26 cellular contexts compared by ENCODE assay signal in genomic region chr9:28249424-28249823, GRCh38.
"Had no signal": no experiment of that assay in that cellular context is flagged by ENCODE, and none has a peak within 500 bp of the region (broad histone marks: within the 10 kb centered on the region; RNA-seq: fewer than 3 reads in every experiment).

No MANE protein-coding gene starts in this region.

- H3K27me3 Mint-ChIP-seq: effector memory CD8-positive, alpha-beta T cell; memory B cell; stimulated activated naive CD8-positive, alpha-beta T cell treated with anti-CD3 and anti-CD28 coated beads, Interleukin-15, amount 100 ng/mL, for 72 hours had no signal

- H3K36me3 Mint-ChIP-seq: memory B cell had no signal

- H3K4me1 ChIP-seq: esophagus muscularis mucosa, pancreas, right atrium auricular region, vagina had no signal

- DNase-seq: dermis blood vessel endothelial cell; effector memory CD8-positive, alpha-beta T cell; hypothalamus; immature natural killer cell; islet precursor cell; kidney glomerular epithelial cell; left colon; natural killer cell; occipital lobe; pancreas; stimulated activated CD4-positive, alpha-beta T cell treated with anti-CD3 and anti-CD28 coated beads, Interleukin-12 subunit alpha, Interleukin-12 subunit beta, amount 100 ng/mL, for 4 hours; stimulated activated CD4-positive, alpha-beta T cell treated with anti-CD3 and anti-CD28 coated beads, Interleukin-1b, Interleukin-23, amount 100 ng/mL, for 48 hours; stimulated activated CD4-positive, alpha-beta T cell treated with anti-CD3 and anti-CD28 coated beads, Interleukin-4, amount 100 ng/mL, for 1 hour; stimulated activated CD8-positive, alpha-beta memory T cell treated with anti-CD3 and anti-CD28 coated beads, Interleukin-4, amount 100 ng/mL, for 48 hours; stimulated activated naive CD4-positive, alpha-beta T cell; stimulated activated naive CD8-positive, alpha-beta T cell treated with anti-CD3 and anti-CD28 coated beads, Interleukin-15, amount 100 ng/mL, for 72 hours; thyroid gland; trophoblast cell had no signal

- H3K27me3 ChIP-seq: esophagus muscularis mucosa, pancreas, right atrium auricular region, thyroid gland, vagina had no signal

- H3K9me3 ChIP-seq: pancreas, right atrium auricular region, thyroid gland, vagina had no signal

- H3K4me3 ChIP-seq: coronary artery, esophagus muscularis mucosa, lung, pancreas, right atrium auricular region, smooth muscle cell, thyroid gland, vagina had no signal

- H3K27ac ChIP-seq: coronary artery, epithelial cell of prostate, esophagus muscularis mucosa, pancreas, right atrium auricular region, thyroid gland, vagina had no signal

- H3K4me3 Mint-ChIP-seq: effector memory CD8-positive, alpha-beta T cell; immature natural killer cell; memory B cell; natural killer cell; stimulated activated naive CD8-positive, alpha-beta T cell treated with anti-CD3 and anti-CD28 coated beads, Interleukin-15, amount 100 ng/mL, for 72 hours had no signal

- H3K36me3 ChIP-seq: esophagus muscularis mucosa, pancreas, right atrium auricular region, thyroid gland, vagina had no signal

- H3K27ac Mint-ChIP-seq: effector memory CD8-positive, alpha-beta T cell; immature natural killer cell; memory B cell; natural killer cell; stimulated activated naive CD8-positive, alpha-beta T cell treated with anti-CD3 and anti-CD28 coated beads, Interleukin-15, amount 100 ng/mL, for 72 hours had no signal

- H3K4me1 Mint-ChIP-seq: immature natural killer cell; memory B cell; natural killer cell; stimulated activated naive CD8-positive, alpha-beta T cell treated with anti-CD3 and anti-CD28 coated beads, Interleukin-15, amount 100 ng/mL, for 72 hours had no signal
